In genomic region chr1:120944691-120945090, GRCh38 we compare ENCODE assay signal across 17 cellular contexts. TPM values are rescaled to one million over a fixed set of nuclear protein-coding genes. Genes with fewer than 3 reads are reported as not detected.
"Had no signal": no experiment of that assay in that cellular context is flagged by ENCODE, and none has a peak within 500 bp of the region (broad histone marks: within the 10 kb centered on the region; RNA-seq: fewer than 3 reads in every experiment).

No MANE protein-coding gene starts in this region.

RNA-seq across cellular contexts. Expression of gene PPIAL4A, which starts 55.1 kb away (rescaled TPM):
- total RNA-seq: activated CD4-positive, alpha-beta memory T cell treated with anti-CD3 and anti-CD28 coated beads, Interleukin-2, amount 10 ng/mL, durations not matched to agents 7 days and 5 days; activated CD4-positive, alpha-beta T cell treated with anti-CD3 and anti-CD28 coated beads for 36 hours; activated CD4-positive, alpha-beta T cell treated with anti-CD3 and anti-CD28 coated beads, Interleukin-2, amount 10 ng/mL, durations not matched to agents 7 days and 5 days; activated CD8-positive, alpha-beta memory T cell treated with anti-CD3 and anti-CD28 coated beads, Interleukin-2, amount 10 ng/mL, durations not matched to agents 7 days and 5 days; activated CD8-positive, alpha-beta T cell treated with anti-CD3 and anti-CD28 coated beads, Interleukin-2, amount 10 ng/mL, durations not matched to agents 7 days and 5 days; activated T-helper 2 cell treated with anti-CD3 and anti-CD28 coated beads, Interferon-gamma antibody, Interleukin-2, Interleukin-4, amounts not matched to agents 10 μg/mL and 5 μg/mL and 100 μg/mL, durations not matched to agents 14 hours and 24 hours and 36 hours; adrenal gland; aorta; astrocyte; body of pancreas; breast epithelium; cardiac septum; T-cell; T-helper 1 cell treated with Interleukin-12 subunit alpha and Interleukin-12 subunit beta and Interleukin-4 antibody, amounts not matched to agents 30 ng/mL and 1 ng/mL, for 36 hours; T-helper 17 cell; T-helper 2 cell treated with Interferon-gamma antibody and Interleukin-4, amounts not matched to agents 100 ng/mL and 5 ng/mL, for 36 hours; WTC11 had no signal
- polyA plus RNA-seq: adrenal gland, aorta had no signal
